Comparison of ENCODE assay signal across 11 cellular contexts in genomic region chr11:74634537-74634936, GRCh38. TPM values are rescaled to one million over a fixed set of nuclear protein-coding genes. Genes with fewer than 3 reads are reported as not detected.
DNase-seq lines count a peak whose midpoint lies in the region; ATAC-seq, FAIRE-seq and TF ChIP-seq lines count a peak whose summit lies in the region.
"Had no signal": no experiment of that assay in that cellular context is flagged by ENCODE, and none has a peak within 500 bp of the region (broad histone marks: within the 10 kb centered on the region; RNA-seq: fewer than 3 reads in every experiment).

No MANE protein-coding gene starts in this region.

- peak; percentile 69 for TF ChIP-seq RAD21 in A549 (conservative IDR thresholded peaks at IDR 0.05 in 1 of 2, IDR thresholded peaks at IDR 0.05 in 1 of 2)

- no peaks in the 10 kb centered on the region for H3K9me3 Mint-ChIP-seq in HFFc6
- H3K9me3 Mint-ChIP-seq: memory B cell had no signal

- DNase-seq in A549 (ENCODE audit: low read depth in 1 of 2, low spot score in 1 of 2) = peak; percentile 33 to 80
- peak; percentile 13 for DNase-seq in HFFc6
- DNase-seq in adipocyte (ENCODE audit: low read depth) = peak; percentile 27
- DNase-seq in RPMI8226 = no peak
- DNase-seq: DND-41 had no signal

- FAIRE-seq in A549 (lab: Jason Lieb, UNC) (peak; percentile 86), islet of Langerhans (lab: Jason Lieb, UNC) (peak; percentile 58)

- H3K4me3 ChIP-seq in A549 = no peak overlapping the region
- H3K4me3 ChIP-seq in adipocyte (ENCODE audit: low read length) = no peak overlapping the region
- H3K4me3 ChIP-seq: suprapubic skin had no signal

- no peak for TF ChIP-seq EP300 in A549 (IDR thresholded peaks at IDR 0.05)

- H3K27me3 Mint-ChIP-seq in HFFc6 (ENCODE audit: insufficient read depth) = no peaks in the 10 kb centered on the region
- H3K27me3 Mint-ChIP-seq: memory B cell had no signal

- H3K4me2 ChIP-seq in A549 = peak overlapping the region; percentile 50

- peak; percentile 93 to 94 for ATAC-seq in A549
- ATAC-seq in HG03439 (IDR thresholded peaks at IDR 0.05; ENCODE audit: unreplicated experiment) = no peak
- ATAC-seq in GM21381 (IDR thresholded peaks at IDR 0.05; ENCODE audit: unreplicated experiment) = no peak
- no peak for ATAC-seq in GM21717 (IDR thresholded peaks at IDR 0.05; ENCODE audit: unreplicated experiment)

- H3K36me3 ChIP-seq in adipocyte (ENCODE audit: control insufficient read depth, insufficient read depth, low read length, severe bottlenecking) = peaks cover 28% of the 10 kb centered on the region

- peaks cover 61% of the 10 kb centered on the region for H3K4me1 Mint-ChIP-seq in HFFc6 (ENCODE audit: low read depth)

- H3K4me1 ChIP-seq in A549 = peaks cover 52% of the 10 kb centered on the region
- peaks cover 9% of the 10 kb centered on the region for H3K4me1 ChIP-seq in adipocyte (ENCODE audit: control insufficient read depth, insufficient read depth, low read length)

- TF ChIP-seq CTCF in A549 (IDR thresholded peaks at IDR 0.05) = peak; percentile 61
- peak; percentile 61 for TF ChIP-seq CTCF in HFFc6 (IDR thresholded peaks at IDR 0.05)

- peak overlapping the region; percentile 61 to 63 for H3K27ac ChIP-seq in A549
- H3K27ac ChIP-seq: suprapubic skin had no signal

- H3K9me3 ChIP-seq in A549 (no peaks in the 10 kb centered on the region), adipocyte (ENCODE audit: control insufficient read depth, low read length) (no peaks in the 10 kb centered on the region)
- H3K9me3 ChIP-seq: suprapubic skin had no signal

- POLR2A ChIA-PET in A549 (lab: Yijun Ruan, JAX) = interaction anchor here (0.8 kb wide), 1 partner anchor 105 kb away, joined by 4 read pairs; no protein-coding TSS in a partner anchor

- H3K27ac Mint-ChIP-seq in HFFc6 = no peak overlapping the region
- H3K27ac Mint-ChIP-seq: memory B cell had no signal

- no peak overlapping the region for H3K4me3 Mint-ChIP-seq in HFFc6
- H3K4me3 Mint-ChIP-seq: memory B cell had no signal

- no peaks in the 10 kb centered on the region for H3K27me3 ChIP-seq in adipocyte (replicated peaks; ENCODE audit: control insufficient read depth, insufficient read depth, low read length)
- H3K27me3 ChIP-seq: suprapubic skin had no signal

- H3K36me3 Mint-ChIP-seq in HFFc6 (ENCODE audit: low read depth) = peaks cover 5% of the 10 kb centered on the region; the same call in 1 of the 2 replicates

- TF ChIP-seq POLR2A in A549 (IDR thresholded peaks at IDR 0.05; ENCODE audit: low read length) = no peak

- 33% methylated on average over 4 of the region's 4 CpGs for WGBS in A549 (ENCODE audit: missing lambda C conversion rate)

- CTCF ChIA-PET in A549 (lab: Yijun Ruan, JAX) = interaction anchor here (0.6 to 11.9 kb wide), 25 partner anchors 9 to 110 kb away, joined by 3 to 122 read pairs (median 4); partner anchors contain the start of gene CHRDL2

- no peak overlapping the region for H3K9ac ChIP-seq in adipocyte (ENCODE audit: low read length)

TF ChIP-seq in A549, 52 proteins besides CTCF, POLR2A, EP300 and RAD21:
- TF ChIP-seq SMC3 (IDR thresholded peaks at IDR 0.05) (peak; percentile 62), JUN (IDR thresholded peaks at IDR 0.05) (no peak), MYC (IDR thresholded peaks at IDR 0.05; ENCODE audit: borderline replicate concordance, low read length) (no peak), HDAC2 (IDR thresholded peaks at IDR 0.05) (no peak), FOSL2 (IDR thresholded peaks at IDR 0.05) (no peak), FOSL2 (CRISPR knock-in tag; IDR thresholded peaks at IDR 0.05) (peak; percentile 40), NFE2L2 (conservative IDR thresholded peaks at IDR 0.05; ENCODE audit: low read length) (no peak), JUNB (IDR thresholded peaks at IDR 0.05) (no peak), E2F6 (IDR thresholded peaks at IDR 0.05; ENCODE audit: borderline replicate concordance, low read depth) (no peak), HOXA7 (CRISPR knock-in tag; IDR thresholded peaks at IDR 0.05) (no peak), HOXB5 (CRISPR knock-in tag; IDR thresholded peaks at IDR 0.05) (no peak), HEYL (CRISPR knock-in tag; IDR thresholded peaks at IDR 0.05) (no peak), ATOH8 (CRISPR knock-in tag; IDR thresholded peaks at IDR 0.05; ENCODE audit: low read depth) (no peak), RCOR1 (IDR thresholded peaks at IDR 0.05; ENCODE audit: low read depth, low read length) (no peak)

RNA-seq across cellular contexts. Expression of gene POLD3, which starts 42.2 kb away (rescaled TPM):
- polyA plus RNA-seq in A549 (2011; rRNA removed) (36.3 and 37.9 TPM in 2 replicates), A549 (2017; fragmentation: RNase III; extraction: RNeasy Plus Mini Kit Qiagen cat#74134 plus additional on column Dnase treatment) (20.7 to 22.1 TPM (median 21.7 TPM) in 3 replicates)
- 14.2 and 16.2 TPM in 2 replicates for polyA plus RNA-seq in A549 (2012; cell fraction: cytosol; rRNA removed)
- 9.2 and 9.8 TPM in 2 replicates for polyA plus RNA-seq in A549 (2012; cell fraction: nucleus; rRNA removed)
- 31.0 and 43.6 TPM in 2 replicates for polyA minus RNA-seq in A549 (2011; rRNA and poly(A)+ RNA removed)
- total RNA-seq in HFFc6 (2021; fragmentation: NEBNext Ultra II Directional; extraction: Animal tissue kit (Norgen Biotek cat#: 25700)) = 10 to 100 TPM; 10.1 to 17.5 (median 15.3) TPM

Comparison
In these comparisons a context has a peak if more than half of its experiments do, and no peak if none do; other contexts are left out.
1. ATAC-seq: peak in A549 (2 of 2); none in HG03439 (single experiment), GM21381 (single experiment) and GM21717 (single experiment).